Comparison of ENCODE assay signal across 8 cellular contexts in genomic region chr20:49989234-49990065, GRCh38. TPM values are rescaled to one million over a fixed set of nuclear protein-coding genes. Genes with fewer than 3 reads are reported as not detected.
DNase-seq lines count a peak whose midpoint lies in the region; ATAC-seq and TF ChIP-seq lines count a peak whose summit lies in the region.
"Had no signal": no experiment of that assay in that cellular context is flagged by ENCODE, and none has a peak within 500 bp of the region (broad histone marks: within the 10 kb centered on the region; RNA-seq: fewer than 3 reads in every experiment).

No MANE protein-coding gene starts in this region.

- H3K27ac ChIP-seq in endodermal cell (ENCODE audit: low read depth, low read length) (peak overlapping the region; percentile 74), mesendoderm (ENCODE audit: low read depth, low read length) (peak overlapping the region; percentile 96), upper lobe of left lung (peak overlapping the region; percentile 76 to 90 (median 82))

- H3K4me3 ChIP-seq in NB4 (ENCODE audit: low read depth, low read length) (no peak overlapping the region), endodermal cell (ENCODE audit: low read length) (no peak overlapping the region), mesendoderm (ENCODE audit: low read length) (no peak overlapping the region), upper lobe of left lung (no peak overlapping the region)

- peak overlapping the region; percentile 1 for H3K23ac ChIP-seq in mesendoderm (ENCODE audit: low read length)

- peaks cover 59% of the 10 kb centered on the region for H3K4me1 Mint-ChIP-seq in endodermal cell

- H2AK5ac ChIP-seq in mesendoderm (ENCODE audit: low read length): peak overlapping the region; percentile 56

- H3K9ac ChIP-seq in endodermal cell (ENCODE audit: extremely low read depth, low read length, poor library complexity, severe bottlenecking) (no peak overlapping the region), mesendoderm (ENCODE audit: low read length) (peak overlapping the region; percentile 49)

- H3K18ac ChIP-seq in mesendoderm (ENCODE audit: low read length): peak overlapping the region; percentile 75

- peak overlapping the region; percentile 86 for H2BK120ac ChIP-seq in mesendoderm (ENCODE audit: low read depth, low read length)

- DNase-seq in NB4 (ENCODE audit: low read depth) (peak; percentile 80), endodermal cell (peak; percentile 77), mesendoderm (peak; percentile 92), upper lobe of left lung (peak in 1 of 2 donors; percentile 55), NCI-H1436 (lab: John Stamatoyannopoulos, UW) (no peak)

- no peak overlapping the region for H4K8ac ChIP-seq in mesendoderm (ENCODE audit: low read depth, low read length)

- H3K79me1 ChIP-seq in mesendoderm (ENCODE audit: low read length): peaks cover 7% of the 10 kb centered on the region

- peaks cover 31% of the 10 kb centered on the region for H3K36me3 Mint-ChIP-seq in endodermal cell (ENCODE audit: low read depth)

- H3K27ac Mint-ChIP-seq in endodermal cell: peak overlapping the region; percentile 82

- 57 to 66% methylated on average over 10 to 22 of the region's 22 CpGs for WGBS in endodermal cell (ENCODE audit: insufficient coverage in 1 of 2, insufficient read length in 1 of 2), 2 experiments
- WGBS in mesendoderm (ENCODE audit: extremely low coverage, insufficient coverage, low lambda C conversion rate): no CpG with 5 or more reads among the region's 22 CpGs
- WGBS in upper lobe of left lung, 2 donors: 45 to 47% methylated on average over 22 of the region's 22 CpGs

- peak overlapping the region; percentile 69 for H3K56ac ChIP-seq in mesendoderm (ENCODE audit: low read length)

- H3K27me3 Mint-ChIP-seq in endodermal cell (ENCODE audit: insufficient read depth): no peaks in the 10 kb centered on the region

- H3K79me2 ChIP-seq in mesendoderm (ENCODE audit: control insufficient read depth, insufficient read depth, low read length): peaks cover 32% of the 10 kb centered on the region

- H3K4me2 ChIP-seq in mesendoderm (ENCODE audit: low read length): no peak overlapping the region

- H3K9me3 ChIP-seq in endodermal cell (ENCODE audit: control insufficient read depth, low read length) (no peaks in the 10 kb centered on the region), upper lobe of left lung (no peaks in the 10 kb centered on the region)

- no peak overlapping the region for H3K4me3 Mint-ChIP-seq in endodermal cell

- peak overlapping the region; percentile 20 for H2BK15ac ChIP-seq in mesendoderm (replicated peaks; ENCODE audit: low read depth)

- H3K4me1 ChIP-seq in endodermal cell (ENCODE audit: control insufficient read depth, insufficient read depth, low read length) (peaks cover 32% of the 10 kb centered on the region), mesendoderm (ENCODE audit: control insufficient read depth, low read depth, low read length) (peaks cover 20% of the 10 kb centered on the region), upper lobe of left lung (peaks cover 25 to 51% (median 32%) of the 10 kb centered on the region in 4 donors)

- TF ChIP-seq CTCF in NB4 (IDR thresholded peaks at IDR 0.05; ENCODE audit: low read depth, low read length): no peak
- TF ChIP-seq CTCF in endodermal cell (conservative IDR thresholded peaks at IDR 0.05): no peak
- no peak for TF ChIP-seq CTCF in upper lobe of left lung (IDR thresholded peaks at IDR 0.05)

- TF ChIP-seq POLR2A in NB4 (IDR thresholded peaks at IDR 0.05; ENCODE audit: extremely low read depth, insufficient read length) (no peak), upper lobe of left lung (IDR thresholded peaks at IDR 0.05) (no peak)

- H3K4ac ChIP-seq in mesendoderm (ENCODE audit: low read depth, low read length): peak overlapping the region; percentile 86

- H4K5ac ChIP-seq in mesendoderm (ENCODE audit: low read length): peak overlapping the region; percentile 35

- ATAC-seq in upper lobe of left lung (ENCODE audit: low FRiP score in 2 of 2): peak in 1 of 2 donors; percentile 62
- no peak for ATAC-seq in GM21367 (IDR thresholded peaks at IDR 0.05; ENCODE audit: unreplicated experiment)
- no peak for ATAC-seq in HG03520 (IDR thresholded peaks at IDR 0.05; ENCODE audit: unreplicated experiment)
- ATAC-seq: HCT116 had no signal

- peaks cover 43% of the 10 kb centered on the region for H3K36me3 ChIP-seq in endodermal cell (ENCODE audit: control insufficient read depth, insufficient read depth, low read length)
- H3K36me3 ChIP-seq in mesendoderm (ENCODE audit: control insufficient read depth, insufficient read depth, low read length): peaks cover 3% of the 10 kb centered on the region
- H3K36me3 ChIP-seq in upper lobe of left lung: peaks cover 0 to 26% (median 2%) of the 10 kb centered on the region in 4 donors

- TF ChIP-seq EP300 in upper lobe of left lung (IDR thresholded peaks at IDR 0.05): peak in 2 of 4 donors; percentile 28 to 43

- peak overlapping the region; percentile 93 for H2BK5ac ChIP-seq in mesendoderm (ENCODE audit: low read length)

- H3K27me3 ChIP-seq in endodermal cell (ENCODE audit: control insufficient read depth, insufficient read depth, low read length, poor library complexity, severe bottlenecking) (no peaks in the 10 kb centered on the region), mesendoderm (ENCODE audit: insufficient read depth, low read length, poor library complexity) (no peaks in the 10 kb centered on the region), upper lobe of left lung (no peaks in the 10 kb centered on the region)

- no peaks in the 10 kb centered on the region for H3K9me3 Mint-ChIP-seq in endodermal cell

RNA-seq across cellular contexts. Expression of gene SNAI1, which starts 6.7 kb away (rescaled TPM):
- 10 to 100 TPM; 10.6 to 13.1 TPM for total RNA-seq in endodermal cell
- polyA plus RNA-seq in endodermal cell (2013, experiment 1 of 2): 8.0 TPM
- 8.3 TPM for polyA plus RNA-seq in endodermal cell (2013, experiment 2 of 2)
- polyA plus RNA-seq in mesendoderm (2013, experiment 1 of 2): 23.6 TPM
- 20.7 TPM for polyA plus RNA-seq in mesendoderm (2013, experiment 2 of 2)
- 10 to 100 TPM in 1 of 6 donors, 1 to 10 TPM in 5; 3.9 to 11.0 (median 5.1) TPM for total RNA-seq in upper lobe of left lung

RNA-seq across cellular contexts. Expression of gene RNF114, which starts 53.3 kb away (rescaled TPM):
- total RNA-seq in endodermal cell: 10 to 100 TPM; 48.8 to 52.5 TPM
- 91.4 TPM for polyA plus RNA-seq in endodermal cell (2013, experiment 1 of 2)
- polyA plus RNA-seq in endodermal cell (2013, experiment 2 of 2): 92.1 TPM
- 60.4 TPM for polyA plus RNA-seq in mesendoderm (2013, experiment 1 of 2)
- polyA plus RNA-seq in mesendoderm (2013, experiment 2 of 2): 60.4 TPM
- 100 to 1,000 TPM in 4 of 6 donors, 10 to 100 TPM in 2; 72.4 to 248 (median 173) TPM for total RNA-seq in upper lobe of left lung
